In the genomic region with DNA sequence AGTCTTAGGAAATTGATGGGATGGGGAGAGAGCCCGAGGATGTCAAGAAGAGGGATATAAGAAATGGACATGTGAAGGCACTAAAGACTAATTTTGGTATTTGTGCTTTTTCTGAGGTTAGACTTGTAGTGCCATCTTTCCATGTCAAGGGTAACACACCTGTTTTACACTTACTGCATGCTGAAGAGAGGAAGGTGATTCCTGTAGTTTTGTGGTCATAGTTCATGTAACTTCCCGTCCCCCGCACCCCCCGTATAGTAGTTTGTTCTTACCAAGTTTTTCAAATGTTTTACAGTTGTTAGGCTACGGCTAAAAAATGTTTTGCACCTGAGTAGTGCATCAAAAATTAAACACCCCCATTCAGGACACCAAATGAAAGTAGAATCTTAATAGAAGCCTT, we compare ENCODE assay signal across 27 cellular contexts.
A peak's percentile ranks its signal among the peaks of the same experiment; 100 is the strongest.
DNase-seq lines count a peak whose midpoint lies in the region; ATAC-seq, FAIRE-seq and TF ChIP-seq lines count a peak whose summit lies in the region.
"Had no signal": no experiment of that assay in that cellular context is flagged by ENCODE, and none has a peak within 500 bp of the region (broad histone marks: within the 10 kb centered on the region; RNA-seq: fewer than 3 reads in every experiment).

No MANE protein-coding gene starts in this region.

- H4K5ac ChIP-seq in mesendoderm (ENCODE audit: low read length), result no peak overlapping the region

- H2BK15ac ChIP-seq in mesendoderm (replicated peaks; ENCODE audit: low read depth), result no peak overlapping the region

- no peak for TF ChIP-seq EP300 in tibial nerve (IDR thresholded peaks at IDR 0.05)

- H3K79me1 ChIP-seq in mesendoderm (ENCODE audit: low read length), result no peaks in the 10 kb centered on the region

- TF ChIP-seq CTCF in CD4-positive, alpha-beta T cell (IDR thresholded peaks at IDR 0.05), result no peak
- TF ChIP-seq CTCF in tibial nerve (IDR thresholded peaks at IDR 0.05), result no peak

- intact Hi-C loops in CD4-positive, alpha-beta T cell (cut with DNase I, micrococcal nuclease), result loop anchor here in 1 of 2 experiments (5.0 kb wide), 1 partner anchor 77 kb away; no protein-coding TSS in a partner anchor

- POLR2A ChIA-PET in CD4-positive, alpha-beta T cell (lab: Charles Lee), result no interaction called here

- H2BK120ac ChIP-seq in mesendoderm (ENCODE audit: low read depth, low read length), result no peak overlapping the region

- FAIRE-seq in GM18507 (lab: Jason Lieb, UNC), result peak; percentile 62
- FAIRE-seq: GM19239 had no signal

- H3K9me3 ChIP-seq in CD4-positive, alpha-beta T cell (ENCODE audit: control insufficient read depth, low read length), result no peaks in the 10 kb centered on the region
- no peaks in the 10 kb centered on the region for H3K9me3 ChIP-seq in tibial nerve
- H3K9me3 ChIP-seq: esophagus muscularis mucosa, gastroesophageal sphincter, sigmoid colon had no signal

- H3K27me3 Mint-ChIP-seq in CD4-positive, alpha-beta T cell, result no peaks in the 10 kb centered on the region
- H3K27me3 Mint-ChIP-seq: stimulated activated naive CD8-positive, alpha-beta T cell treated with anti-CD3 and anti-CD28 coated beads, Interleukin-15, Interleukin-2, amounts not matched to agents 100 ng/mL and 50 ng/mL, for 24 hours; type B pancreatic cell had no signal

- H3K23ac ChIP-seq in mesendoderm (ENCODE audit: low read length), result no peak overlapping the region

- CTCF ChIA-PET in CD4-positive, alpha-beta T cell (lab: Charles Lee), result no interaction called here

- peak in 4 of 10 experiments; percentile 11 to 48 (median 20) for DNase-seq in CD4-positive, alpha-beta T cell
- DNase-seq in GM18507 (ENCODE audit: extremely low spot score, insufficient read length, low read depth), result no peak
- peak; percentile 21 for DNase-seq in T-helper 9 cell
- DNase-seq in tibial nerve (ENCODE audit: low spot score in 2 of 2), result no peak
- no peak for DNase-seq in mesendoderm
- DNase-seq: activated CD4-positive, CD25-positive, alpha-beta regulatory T cell; activated effector memory CD4-positive, alpha-beta T cell treated with Interleukin-2 at 50 U/mL for 16 hours; amygdala; DND-41; effector CD8-positive, alpha-beta T cell; HFFc6; Karpas-422; left colon; NCI-H1105 treated with DMSO at 0.1 percent for 48 hours; NCI-H526 treated with DMSO at 0.1 percent for 48 hours; SHP77 treated with DMSO at 0.1 percent for 48 hours; sigmoid colon had no signal

- no peak overlapping the region for H3K9ac ChIP-seq in mesendoderm (ENCODE audit: low read length)

- no peaks in the 10 kb centered on the region for H3K9me3 Mint-ChIP-seq in CD4-positive, alpha-beta T cell
- H3K9me3 Mint-ChIP-seq: type B pancreatic cell had no signal

- no peak overlapping the region for H3K18ac ChIP-seq in mesendoderm (ENCODE audit: low read length)

- H3K27ac Mint-ChIP-seq in CD4-positive, alpha-beta T cell, result peak overlapping the region; percentile 6
- H3K27ac Mint-ChIP-seq: HFFc6; nephron; stimulated activated naive CD8-positive, alpha-beta T cell treated with anti-CD3 and anti-CD28 coated beads, Interleukin-15, Interleukin-2, amounts not matched to agents 100 ng/mL and 50 ng/mL, for 24 hours; T-helper 2 cell treated with Interferon-gamma antibody and Interleukin-4, amounts not matched to agents 5 μg/mL and 100 μg/mL, for 36 hours; type B pancreatic cell had no signal

- H3K4me1 Mint-ChIP-seq in CD4-positive, alpha-beta T cell (ENCODE audit: low read depth), result peaks cover 16% of the 10 kb centered on the region
- H3K4me1 Mint-ChIP-seq: nephron had no signal

- no peak overlapping the region for H4K8ac ChIP-seq in mesendoderm (ENCODE audit: low read depth, low read length)

- H3K4me3 Mint-ChIP-seq in CD4-positive, alpha-beta T cell, result no peak overlapping the region
- H3K4me3 Mint-ChIP-seq: HFFc6; nephron; stimulated activated naive CD8-positive, alpha-beta T cell treated with anti-CD3 and anti-CD28 coated beads, Interleukin-15, Interleukin-2, amounts not matched to agents 100 ng/mL and 50 ng/mL, for 24 hours; T-helper 2 cell treated with Interferon-gamma antibody and Interleukin-4, amounts not matched to agents 5 μg/mL and 100 μg/mL, for 36 hours; type B pancreatic cell had no signal

- TF ChIP-seq POLR2A in tibial nerve (IDR thresholded peaks at IDR 0.05), result no peak

- no peak overlapping the region for H3K4ac ChIP-seq in mesendoderm (ENCODE audit: low read depth, low read length)

- H3K4me2 ChIP-seq in mesendoderm (ENCODE audit: low read length), result no peak overlapping the region

- 92 to 93% methylated on average over 5 of the region's 5 CpGs for WGBS in tibial nerve, 2 donors
- whole genome bisulfite sequencing in mesendoderm (ENCODE audit: extremely low coverage, insufficient coverage, low lambda C conversion rate), result no CpG with 5 or more reads among the region's 5 CpGs

- H3K56ac ChIP-seq in mesendoderm (ENCODE audit: low read length), result no peak overlapping the region

- H3K4me3 ChIP-seq in tibial nerve, result no peak overlapping the region
- no peak overlapping the region for H3K4me3 ChIP-seq in mesendoderm (ENCODE audit: low read length)
- H3K4me3 ChIP-seq: esophagus muscularis mucosa, gastroesophageal sphincter, sigmoid colon had no signal

- H3K36me3 Mint-ChIP-seq in CD4-positive, alpha-beta T cell (ENCODE audit: low read depth), result peaks cover 39% of the 10 kb centered on the region

- peak; percentile 93 for ATAC-seq in CD4-positive, alpha-beta T cell (ENCODE audit: poor library complexity)
- ATAC-seq in HG02973 (IDR thresholded peaks at IDR 0.05; ENCODE audit: unreplicated experiment) (peak; percentile 66), GM18907 (IDR thresholded peaks at IDR 0.05; ENCODE audit: unreplicated experiment) (no peak), HG02759 (IDR thresholded peaks at IDR 0.05; ENCODE audit: unreplicated experiment) (no peak)
- ATAC-seq: gastroesophageal sphincter, left colon had no signal

- H3K4me1 ChIP-seq in tibial nerve, result no peaks in the 10 kb centered on the region
- H3K4me1 ChIP-seq in mesendoderm (ENCODE audit: control insufficient read depth, low read depth, low read length), result no peaks in the 10 kb centered on the region
- H3K4me1 ChIP-seq: esophagus muscularis mucosa, gastroesophageal sphincter, sigmoid colon had no signal

- no peak overlapping the region for H3K27ac ChIP-seq in CD4-positive, alpha-beta T cell (ENCODE audit: low read depth, low read length)
- no peak overlapping the region for H3K27ac ChIP-seq in tibial nerve
- H3K27ac ChIP-seq in mesendoderm (ENCODE audit: low read depth, low read length), result no peak overlapping the region
- H3K27ac ChIP-seq: esophagus muscularis mucosa, gastroesophageal sphincter, sigmoid colon had no signal

- H3K79me2 ChIP-seq in mesendoderm (ENCODE audit: control insufficient read depth, insufficient read depth, low read length), result no peaks in the 10 kb centered on the region

- no peak overlapping the region for H2BK5ac ChIP-seq in mesendoderm (ENCODE audit: low read length)

- no peaks in the 10 kb centered on the region for H3K27me3 ChIP-seq in CD4-positive, alpha-beta T cell (ENCODE audit: control insufficient read depth, insufficient read depth, low read length)
- no peaks in the 10 kb centered on the region for H3K27me3 ChIP-seq in tibial nerve
- peaks cover 1% of the 10 kb centered on the region for H3K27me3 ChIP-seq in mesendoderm (ENCODE audit: insufficient read depth, low read length, poor library complexity)
- H3K27me3 ChIP-seq: esophagus muscularis mucosa, gastroesophageal sphincter, sigmoid colon had no signal

- H2AK5ac ChIP-seq in mesendoderm (ENCODE audit: low read length), result no peak overlapping the region

- H3K36me3 ChIP-seq in tibial nerve, result peaks cover 0 to 28% (median 0%) of the 10 kb centered on the region in 3 donors
- H3K36me3 ChIP-seq in mesendoderm (ENCODE audit: control insufficient read depth, insufficient read depth, low read length), result no peaks in the 10 kb centered on the region

Comparison
In these comparisons a context has a peak if more than half of its experiments do, and no peak if none do; other contexts are left out.
1. ATAC-seq: peak in CD4-positive, alpha-beta T cell (single experiment) and HG02973 (single experiment); none in GM18907 (single experiment) and HG02759 (single experiment).